In the genomic region with DNA sequence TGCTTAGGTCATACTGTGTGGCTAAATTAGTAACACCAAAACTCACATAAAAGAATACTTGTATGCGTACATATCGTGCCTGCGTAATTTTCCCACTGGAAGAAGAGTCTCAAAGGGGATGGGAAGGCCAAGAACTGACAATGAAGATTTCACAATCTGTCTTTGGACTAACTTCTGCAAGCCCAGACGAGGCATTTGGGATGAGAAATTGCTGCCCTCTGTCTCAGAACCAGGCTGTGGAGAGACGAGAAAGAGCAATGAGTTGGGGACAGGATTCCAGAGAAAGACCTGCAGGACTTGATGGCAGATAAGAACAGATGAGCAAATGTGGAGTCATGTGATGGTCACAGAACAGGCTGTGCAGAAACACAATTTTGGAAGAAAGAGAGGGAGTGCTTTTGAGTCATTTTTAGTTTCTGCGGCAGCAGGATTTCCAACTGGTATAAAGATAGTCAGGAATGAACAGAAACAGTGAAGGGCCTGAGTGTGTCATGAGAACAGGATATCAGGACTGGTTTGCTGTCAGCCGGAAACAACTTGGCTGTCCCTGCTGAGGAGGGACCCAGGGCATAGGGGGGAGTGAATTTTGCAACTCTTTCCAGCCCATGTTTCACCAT, we compare ENCODE assay signal across 1 cellular context.
TF ChIP-seq lines count a peak whose summit lies in the region.

No MANE protein-coding gene starts in this region.

TF ChIP-seq in IMR-90, 13 proteins besides CTCF, POLR2A, EP300 and RAD21 (continued from another document):
- TF ChIP-seq, protein P1, sequence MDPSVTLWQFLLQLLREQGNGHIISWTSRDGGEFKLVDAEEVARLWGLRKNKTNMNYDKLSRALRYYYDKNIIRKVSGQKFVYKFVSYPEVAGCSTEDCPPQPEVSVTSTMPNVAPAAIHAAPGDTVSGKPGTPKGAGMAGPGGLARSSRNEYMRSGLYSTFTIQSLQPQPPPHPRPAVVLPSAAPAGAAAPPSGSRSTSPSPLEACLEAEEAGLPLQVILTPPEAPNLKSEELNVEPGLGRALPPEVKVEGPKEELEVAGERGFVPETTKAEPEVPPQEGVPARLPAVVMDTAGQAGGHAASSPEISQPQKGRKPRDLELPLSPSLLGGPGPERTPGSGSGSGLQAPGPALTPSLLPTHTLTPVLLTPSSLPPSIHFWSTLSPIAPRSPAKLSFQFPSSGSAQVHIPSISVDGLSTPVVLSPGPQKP (IDR thresholded peaks at IDR 0.05; ENCODE audit: borderline replicate concordance, low read depth, low read length) = no peak
- TF ChIP-seq MXI1 (IDR thresholded peaks at IDR 0.05; ENCODE audit: borderline replicate concordance, low read depth, low read length) (no peak), NFE2L2 (IDR thresholded peaks at IDR 0.05; ENCODE audit: low read depth, low read length) (no peak), CEBPB (IDR thresholded peaks at IDR 0.05; ENCODE audit: low read depth, low read length) (peak; percentile 90)
